Comparison of ENCODE assay signal across 24 cellular contexts in genomic region chr22:33958741-33959140, GRCh38.
"Had no signal": no experiment of that assay in that cellular context is flagged by ENCODE, and none has a peak within 500 bp of the region (broad histone marks: within the 10 kb centered on the region; RNA-seq: fewer than 3 reads in every experiment).

No MANE protein-coding gene starts in this region.

- H3K4me1 Mint-ChIP-seq: endodermal cell; immature natural killer cell; nephron; stimulated activated naive CD8-positive, alpha-beta T cell treated with anti-CD3 and anti-CD28 coated beads, Interleukin-15, amount 100 ng/mL, for 72 hours had no signal

- H3K4me3 Mint-ChIP-seq: endodermal cell; immature natural killer cell; naive B cell; nephron; stimulated activated memory B cell treated with anti-CD40 and anti-IgM and Interleukin-4, amounts not matched to agents 10 μg/mL and 1 μg/mL and 100 μg/mL, for 72 hours; stimulated activated naive CD8-positive, alpha-beta T cell treated with anti-CD3 and anti-CD28 coated beads, Interleukin-15, amount 100 ng/mL, for 72 hours had no signal

- DNase-seq: effector CD4-positive, alpha-beta T cell; endodermal cell; erythroblast; foreskin keratinocyte; immature natural killer cell; left ventricle myocardium superior; naive B cell; occipital lobe; pancreas; right cardiac atrium; stimulated activated CD4-positive, alpha-beta T cell treated with anti-CD3 and anti-CD28 coated beads, Interleukin-15, amount 100 ng/mL, for 24 hours; stimulated activated CD4-positive, alpha-beta T cell treated with anti-CD3 and anti-CD28 coated beads, Interleukin-1b, Interleukin-23, amount 100 ng/mL, for 48 hours; stimulated activated CD4-positive, alpha-beta T cell treated with anti-CD3 and anti-CD28 coated beads, Interleukin-4, amount 100 ng/mL, for 24 hours; stimulated activated naive CD8-positive, alpha-beta T cell treated with anti-CD3 and anti-CD28 coated beads, Interleukin-15, amount 100 ng/mL, for 72 hours; substantia nigra; transverse colon had no signal

- H3K4me3 ChIP-seq: coronary artery, lung, pancreas, thoracic aorta, transverse colon had no signal

- H3K27me3 Mint-ChIP-seq: progenitor cell of endocrine pancreas; stimulated activated memory B cell treated with anti-CD40 and anti-IgM and Interleukin-4, amounts not matched to agents 10 μg/mL and 1 μg/mL and 100 μg/mL, for 72 hours; stimulated activated naive CD8-positive, alpha-beta T cell treated with anti-CD3 and anti-CD28 coated beads, Interleukin-15, amount 100 ng/mL, for 72 hours had no signal

- H3K27ac ChIP-seq: coronary artery, foreskin keratinocyte, pancreas, thoracic aorta, transverse colon had no signal

- FAIRE-seq: endothelial cell of umbilical vein, keratinocyte, pancreas had no signal

- H3K9me3 ChIP-seq: pancreas, thoracic aorta, transverse colon had no signal

- H3K36me3 ChIP-seq: pancreas, thoracic aorta, transverse colon had no signal

- H3K9me3 Mint-ChIP-seq: endodermal cell; nephron; stimulated activated memory B cell treated with anti-CD40 and anti-IgM and Interleukin-4, amounts not matched to agents 10 μg/mL and 1 μg/mL and 100 μg/mL, for 72 hours; stimulated activated naive CD8-positive, alpha-beta T cell treated with anti-CD3 and anti-CD28 coated beads, Interleukin-15, amount 100 ng/mL, for 72 hours had no signal

- H3K27me3 ChIP-seq: foreskin keratinocyte, pancreas, transverse colon had no signal

- H3K36me3 Mint-ChIP-seq: immature natural killer cell; naive B cell; stimulated activated memory B cell treated with anti-CD40 and anti-IgM and Interleukin-4, amounts not matched to agents 10 μg/mL and 1 μg/mL and 100 μg/mL, for 72 hours had no signal

- H3K27ac Mint-ChIP-seq: endodermal cell; immature natural killer cell; naive B cell; nephron; progenitor cell of endocrine pancreas; stimulated activated memory B cell treated with anti-CD40 and anti-IgM and Interleukin-4, amounts not matched to agents 10 μg/mL and 1 μg/mL and 100 μg/mL, for 72 hours; stimulated activated naive CD8-positive, alpha-beta T cell treated with anti-CD3 and anti-CD28 coated beads, Interleukin-15, amount 100 ng/mL, for 72 hours had no signal

- H3K4me1 ChIP-seq: foreskin keratinocyte, pancreas, transverse colon had no signal

- ATAC-seq: foreskin keratinocyte; left ventricle myocardium superior; pancreas; right cardiac atrium; stimulated activated memory B cell treated with anti-CD40 and anti-IgM and Interleukin-4, amounts not matched to agents 10 μg/mL and 1 μg/mL and 100 μg/mL, for 72 hours; stimulated activated naive CD8-positive, alpha-beta T cell treated with anti-CD3 and anti-CD28 coated beads, Interleukin-15, amount 100 ng/mL, for 72 hours had no signal
